Comparison of ENCODE assay signal across 1 cellular context in the genomic region with DNA sequence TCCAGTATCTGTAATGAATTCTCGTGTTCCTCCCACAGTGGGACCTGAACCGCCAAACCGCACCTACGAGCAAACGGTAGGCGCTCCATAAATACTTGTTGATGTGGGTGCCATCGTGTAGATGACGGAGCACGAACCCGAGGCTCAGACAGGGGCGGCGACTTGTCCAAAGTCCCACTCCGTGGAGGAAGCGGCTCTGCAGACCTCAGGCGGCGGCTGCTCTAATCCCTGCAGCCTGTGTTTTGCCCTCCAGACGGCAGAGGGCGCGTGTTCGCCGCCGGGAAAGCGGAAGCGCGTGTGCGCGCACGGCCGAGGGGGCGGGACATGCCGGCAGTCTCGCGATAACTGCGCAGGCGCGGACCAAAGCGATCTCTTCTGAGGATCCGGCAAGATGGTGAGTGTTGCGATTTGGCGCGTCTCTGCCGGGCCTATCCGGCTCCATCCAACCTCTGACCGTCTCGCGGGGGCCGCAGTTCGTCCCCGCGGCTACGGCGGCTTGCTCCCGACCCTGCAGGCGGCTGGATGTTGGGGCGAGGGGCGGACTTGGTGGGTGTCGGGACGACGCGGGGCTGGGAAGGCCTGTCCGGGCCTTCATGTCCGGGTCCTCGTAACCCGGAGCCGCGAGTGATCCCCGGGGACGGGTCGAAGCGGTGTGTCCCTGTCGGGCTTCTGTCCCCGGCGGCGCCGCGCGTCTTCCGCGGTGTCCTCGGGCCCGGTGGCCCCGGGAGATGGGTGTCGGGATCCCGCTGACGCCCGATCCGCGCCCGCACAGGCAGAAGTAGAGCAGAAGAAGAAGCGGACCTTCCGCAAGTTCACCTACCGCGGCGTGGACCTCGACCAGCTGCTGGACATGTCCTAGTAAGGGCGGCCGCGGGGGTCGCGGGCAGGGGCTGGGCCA.
TF ChIP-seq lines count a peak whose summit lies in the region.

A gene (plus strand): TSS at position 362 of the 898 bp plus-strand sequence. CDS start 30 bp downstream, at position 392.

TF ChIP-seq in WTC11, 78 proteins besides CTCF, POLR2A, EP300 and RAD21 (continued from another document):
- TF ChIP-seq, protein P1, sequence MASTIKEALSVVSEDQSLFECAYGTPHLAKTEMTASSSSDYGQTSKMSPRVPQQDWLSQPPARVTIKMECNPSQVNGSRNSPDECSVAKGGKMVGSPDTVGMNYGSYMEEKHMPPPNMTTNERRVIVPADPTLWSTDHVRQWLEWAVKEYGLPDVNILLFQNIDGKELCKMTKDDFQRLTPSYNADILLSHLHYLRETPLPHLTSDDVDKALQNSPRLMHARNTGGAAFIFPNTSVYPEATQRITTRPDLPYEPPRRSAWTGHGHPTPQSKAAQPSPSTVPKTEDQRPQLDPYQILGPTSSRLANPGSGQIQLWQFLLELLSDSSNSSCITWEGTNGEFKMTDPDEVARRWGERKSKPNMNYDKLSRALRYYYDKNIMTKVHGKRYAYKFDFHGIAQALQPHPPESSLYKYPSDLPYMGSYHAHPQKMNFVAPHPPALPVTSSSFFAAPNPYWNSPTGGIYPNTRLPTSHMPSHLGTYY (CRISPR knock-in tag; IDR thresholded peaks at IDR 0.05) = 0 out of 2 replicates have a peak, but pooled peaks have one; percentile 23
- TF ChIP-seq IRF2 (CRISPR knock-in tag; IDR thresholded peaks at IDR 0.05; ENCODE audit: borderline replicate concordance, low read depth) = no peak
- TF ChIP-seq, protein P2, sequence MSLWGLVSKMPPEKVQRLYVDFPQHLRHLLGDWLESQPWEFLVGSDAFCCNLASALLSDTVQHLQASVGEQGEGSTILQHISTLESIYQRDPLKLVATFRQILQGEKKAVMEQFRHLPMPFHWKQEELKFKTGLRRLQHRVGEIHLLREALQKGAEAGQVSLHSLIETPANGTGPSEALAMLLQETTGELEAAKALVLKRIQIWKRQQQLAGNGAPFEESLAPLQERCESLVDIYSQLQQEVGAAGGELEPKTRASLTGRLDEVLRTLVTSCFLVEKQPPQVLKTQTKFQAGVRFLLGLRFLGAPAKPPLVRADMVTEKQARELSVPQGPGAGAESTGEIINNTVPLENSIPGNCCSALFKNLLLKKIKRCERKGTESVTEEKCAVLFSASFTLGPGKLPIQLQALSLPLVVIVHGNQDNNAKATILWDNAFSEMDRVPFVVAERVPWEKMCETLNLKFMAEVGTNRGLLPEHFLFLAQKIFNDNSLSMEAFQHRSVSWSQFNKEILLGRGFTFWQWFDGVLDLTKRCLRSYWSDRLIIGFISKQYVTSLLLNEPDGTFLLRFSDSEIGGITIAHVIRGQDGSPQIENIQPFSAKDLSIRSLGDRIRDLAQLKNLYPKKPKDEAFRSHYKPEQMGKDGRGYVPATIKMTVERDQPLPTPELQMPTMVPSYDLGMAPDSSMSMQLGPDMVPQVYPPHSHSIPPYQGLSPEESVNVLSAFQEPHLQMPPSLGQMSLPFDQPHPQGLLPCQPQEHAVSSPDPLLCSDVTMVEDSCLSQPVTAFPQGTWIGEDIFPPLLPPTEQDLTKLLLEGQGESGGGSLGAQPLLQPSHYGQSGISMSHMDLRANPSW (CRISPR knock-in tag; conservative IDR thresholded peaks at IDR 0.05; ENCODE audit: low read depth) = no peak
- TF ChIP-seq, protein P3, sequence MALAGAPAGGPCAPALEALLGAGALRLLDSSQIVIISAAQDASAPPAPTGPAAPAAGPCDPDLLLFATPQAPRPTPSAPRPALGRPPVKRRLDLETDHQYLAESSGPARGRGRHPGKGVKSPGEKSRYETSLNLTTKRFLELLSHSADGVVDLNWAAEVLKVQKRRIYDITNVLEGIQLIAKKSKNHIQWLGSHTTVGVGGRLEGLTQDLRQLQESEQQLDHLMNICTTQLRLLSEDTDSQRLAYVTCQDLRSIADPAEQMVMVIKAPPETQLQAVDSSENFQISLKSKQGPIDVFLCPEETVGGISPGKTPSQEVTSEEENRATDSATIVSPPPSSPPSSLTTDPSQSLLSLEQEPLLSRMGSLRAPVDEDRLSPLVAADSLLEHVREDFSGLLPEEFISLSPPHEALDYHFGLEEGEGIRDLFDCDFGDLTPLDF (CRISPR knock-in tag; IDR thresholded peaks at IDR 0.05) = no peak
- TF ChIP-seq, protein P4, sequence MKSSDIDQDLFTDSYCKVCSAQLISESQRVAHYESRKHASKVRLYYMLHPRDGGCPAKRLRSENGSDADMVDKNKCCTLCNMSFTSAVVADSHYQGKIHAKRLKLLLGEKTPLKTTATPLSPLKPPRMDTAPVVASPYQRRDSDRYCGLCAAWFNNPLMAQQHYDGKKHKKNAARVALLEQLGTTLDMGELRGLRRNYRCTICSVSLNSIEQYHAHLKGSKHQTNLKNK (CRISPR knock-in tag; IDR thresholded peaks at IDR 0.05) = no peak; the same call in 1 of the 2 replicates
- TF ChIP-seq, protein P5, sequence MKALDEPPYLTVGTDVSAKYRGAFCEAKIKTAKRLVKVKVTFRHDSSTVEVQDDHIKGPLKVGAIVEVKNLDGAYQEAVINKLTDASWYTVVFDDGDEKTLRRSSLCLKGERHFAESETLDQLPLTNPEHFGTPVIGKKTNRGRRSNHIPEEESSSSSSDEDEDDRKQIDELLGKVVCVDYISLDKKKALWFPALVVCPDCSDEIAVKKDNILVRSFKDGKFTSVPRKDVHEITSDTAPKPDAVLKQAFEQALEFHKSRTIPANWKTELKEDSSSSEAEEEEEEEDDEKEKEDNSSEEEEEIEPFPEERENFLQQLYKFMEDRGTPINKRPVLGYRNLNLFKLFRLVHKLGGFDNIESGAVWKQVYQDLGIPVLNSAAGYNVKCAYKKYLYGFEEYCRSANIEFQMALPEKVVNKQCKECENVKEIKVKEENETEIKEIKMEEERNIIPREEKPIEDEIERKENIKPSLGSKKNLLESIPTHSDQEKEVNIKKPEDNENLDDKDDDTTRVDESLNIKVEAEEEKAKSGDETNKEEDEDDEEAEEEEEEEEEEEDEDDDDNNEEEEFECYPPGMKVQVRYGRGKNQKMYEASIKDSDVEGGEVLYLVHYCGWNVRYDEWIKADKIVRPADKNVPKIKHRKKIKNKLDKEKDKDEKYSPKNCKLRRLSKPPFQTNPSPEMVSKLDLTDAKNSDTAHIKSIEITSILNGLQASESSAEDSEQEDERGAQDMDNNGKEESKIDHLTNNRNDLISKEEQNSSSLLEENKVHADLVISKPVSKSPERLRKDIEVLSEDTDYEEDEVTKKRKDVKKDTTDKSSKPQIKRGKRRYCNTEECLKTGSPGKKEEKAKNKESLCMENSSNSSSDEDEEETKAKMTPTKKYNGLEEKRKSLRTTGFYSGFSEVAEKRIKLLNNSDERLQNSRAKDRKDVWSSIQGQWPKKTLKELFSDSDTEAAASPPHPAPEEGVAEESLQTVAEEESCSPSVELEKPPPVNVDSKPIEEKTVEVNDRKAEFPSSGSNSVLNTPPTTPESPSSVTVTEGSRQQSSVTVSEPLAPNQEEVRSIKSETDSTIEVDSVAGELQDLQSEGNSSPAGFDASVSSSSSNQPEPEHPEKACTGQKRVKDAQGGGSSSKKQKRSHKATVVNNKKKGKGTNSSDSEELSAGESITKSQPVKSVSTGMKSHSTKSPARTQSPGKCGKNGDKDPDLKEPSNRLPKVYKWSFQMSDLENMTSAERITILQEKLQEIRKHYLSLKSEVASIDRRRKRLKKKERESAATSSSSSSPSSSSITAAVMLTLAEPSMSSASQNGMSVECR (CRISPR knock-in tag; IDR thresholded peaks at IDR 0.05; ENCODE audit: borderline replicate concordance) = peak; percentile 67; the same call in 1 of the 2 replicates
- TF ChIP-seq, protein P6, sequence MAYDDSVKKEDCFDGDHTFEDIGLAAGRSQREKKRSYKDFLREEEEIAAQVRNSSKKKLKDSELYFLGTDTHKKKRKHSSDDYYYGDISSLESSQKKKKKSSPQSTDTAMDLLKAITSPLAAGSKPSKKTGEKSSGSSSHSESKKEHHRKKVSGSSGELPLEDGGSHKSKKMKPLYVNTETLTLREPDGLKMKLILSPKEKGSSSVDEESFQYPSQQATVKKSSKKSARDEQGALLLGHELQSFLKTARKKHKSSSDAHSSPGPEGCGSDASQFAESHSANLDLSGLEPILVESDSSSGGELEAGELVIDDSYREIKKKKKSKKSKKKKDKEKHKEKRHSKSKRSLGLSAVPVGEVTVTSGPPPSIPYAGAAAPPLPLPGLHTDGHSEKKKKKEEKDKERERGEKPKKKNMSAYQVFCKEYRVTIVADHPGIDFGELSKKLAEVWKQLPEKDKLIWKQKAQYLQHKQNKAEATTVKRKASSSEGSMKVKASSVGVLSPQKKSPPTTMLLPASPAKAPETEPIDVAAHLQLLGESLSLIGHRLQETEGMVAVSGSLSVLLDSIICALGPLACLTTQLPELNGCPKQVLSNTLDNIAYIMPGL (CRISPR knock-in tag; IDR thresholded peaks at IDR 0.05) = peak; percentile 98
- TF ChIP-seq, protein P7, sequence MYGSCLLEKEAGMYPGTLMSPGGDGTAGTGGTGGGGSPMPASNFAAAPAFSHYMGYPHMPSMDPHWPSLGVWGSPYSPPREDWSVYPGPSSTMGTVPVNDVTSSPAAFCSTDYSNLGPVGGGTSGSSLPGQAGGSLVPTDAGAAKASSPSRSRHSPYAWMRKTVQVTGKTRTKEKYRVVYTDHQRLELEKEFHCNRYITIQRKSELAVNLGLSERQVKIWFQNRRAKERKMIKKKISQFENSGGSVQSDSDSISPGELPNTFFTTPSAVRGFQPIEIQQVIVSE (CRISPR knock-in tag; IDR thresholded peaks at IDR 0.05; ENCODE audit: borderline replicate concordance) = no peak
- TF ChIP-seq MYBL2 (CRISPR knock-in tag; IDR thresholded peaks at IDR 0.05) = peak; percentile 41; the same call in 1 of the 2 replicates
- TF ChIP-seq ELF4 (CRISPR knock-in tag; IDR thresholded peaks at IDR 0.05; ENCODE audit: low read depth) = no peak
- no peak for TF ChIP-seq NR2C2 (CRISPR knock-in tag; IDR thresholded peaks at IDR 0.05)
- TF ChIP-seq, protein P8, sequence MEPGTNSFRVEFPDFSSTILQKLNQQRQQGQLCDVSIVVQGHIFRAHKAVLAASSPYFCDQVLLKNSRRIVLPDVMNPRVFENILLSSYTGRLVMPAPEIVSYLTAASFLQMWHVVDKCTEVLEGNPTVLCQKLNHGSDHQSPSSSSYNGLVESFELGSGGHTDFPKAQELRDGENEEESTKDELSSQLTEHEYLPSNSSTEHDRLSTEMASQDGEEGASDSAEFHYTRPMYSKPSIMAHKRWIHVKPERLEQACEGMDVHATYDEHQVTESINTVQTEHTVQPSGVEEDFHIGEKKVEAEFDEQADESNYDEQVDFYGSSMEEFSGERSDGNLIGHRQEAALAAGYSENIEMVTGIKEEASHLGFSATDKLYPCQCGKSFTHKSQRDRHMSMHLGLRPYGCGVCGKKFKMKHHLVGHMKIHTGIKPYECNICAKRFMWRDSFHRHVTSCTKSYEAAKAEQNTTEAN (CRISPR knock-in tag; IDR thresholded peaks at IDR 0.05) = peak; percentile 76
- TF ChIP-seq NR1H2 (CRISPR knock-in tag; IDR thresholded peaks at IDR 0.05) = no peak
- no peak for TF ChIP-seq PRRX2 (CRISPR knock-in tag; IDR thresholded peaks at IDR 0.05)
- TF ChIP-seq TP53 (CRISPR knock-in tag; IDR thresholded peaks at IDR 0.05) = peak; percentile 94
- no peak for TF ChIP-seq ZNF263 (CRISPR knock-in tag; IDR thresholded peaks at IDR 0.05; ENCODE audit: low read depth)
- peak; percentile 69; the same call in 1 of the 2 replicates for TF ChIP-seq KAT7 (CRISPR knock-in tag; IDR thresholded peaks at IDR 0.05; ENCODE audit: borderline replicate concordance)
- TF ChIP-seq NFE2L1 (CRISPR knock-in tag; IDR thresholded peaks at IDR 0.05) = no peak
- peak; percentile 96 for TF ChIP-seq TEAD1 (CRISPR knock-in tag; IDR thresholded peaks at IDR 0.05)
- TF ChIP-seq, protein P9, sequence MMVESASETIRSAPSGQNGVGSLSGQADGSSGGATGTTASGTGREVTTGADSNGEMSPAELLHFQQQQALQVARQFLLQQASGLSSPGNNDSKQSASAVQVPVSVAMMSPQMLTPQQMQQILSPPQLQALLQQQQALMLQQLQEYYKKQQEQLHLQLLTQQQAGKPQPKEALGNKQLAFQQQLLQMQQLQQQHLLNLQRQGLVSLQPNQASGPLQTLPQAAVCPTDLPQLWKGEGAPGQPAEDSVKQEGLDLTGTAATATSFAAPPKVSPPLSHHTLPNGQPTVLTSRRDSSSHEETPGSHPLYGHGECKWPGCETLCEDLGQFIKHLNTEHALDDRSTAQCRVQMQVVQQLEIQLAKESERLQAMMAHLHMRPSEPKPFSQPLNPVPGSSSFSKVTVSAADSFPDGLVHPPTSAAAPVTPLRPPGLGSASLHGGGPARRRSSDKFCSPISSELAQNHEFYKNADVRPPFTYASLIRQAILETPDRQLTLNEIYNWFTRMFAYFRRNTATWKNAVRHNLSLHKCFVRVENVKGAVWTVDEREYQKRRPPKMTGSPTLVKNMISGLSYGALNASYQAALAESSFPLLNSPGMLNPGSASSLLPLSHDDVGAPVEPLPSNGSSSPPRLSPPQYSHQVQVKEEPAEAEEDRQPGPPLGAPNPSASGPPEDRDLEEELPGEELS (CRISPR knock-in tag; IDR thresholded peaks at IDR 0.05) = peak; percentile 89
- TF ChIP-seq SP1 (CRISPR knock-in tag; conservative IDR thresholded peaks at IDR 0.05) = peak; percentile 97
- TF ChIP-seq ATF1 (CRISPR knock-in tag; IDR thresholded peaks at IDR 0.05) = no peak
- TF ChIP-seq, protein P10, sequence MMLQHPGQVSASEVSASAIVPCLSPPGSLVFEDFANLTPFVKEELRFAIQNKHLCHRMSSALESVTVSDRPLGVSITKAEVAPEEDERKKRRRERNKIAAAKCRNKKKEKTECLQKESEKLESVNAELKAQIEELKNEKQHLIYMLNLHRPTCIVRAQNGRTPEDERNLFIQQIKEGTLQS (CRISPR knock-in tag; conservative IDR thresholded peaks at IDR 0.05) = no peak
- peak; percentile 47; the same call in 1 of the 2 replicates for TF ChIP-seq ZNF317 (CRISPR knock-in tag; IDR thresholded peaks at IDR 0.05; ENCODE audit: borderline replicate concordance, low read depth)
- TF ChIP-seq, protein P11, sequence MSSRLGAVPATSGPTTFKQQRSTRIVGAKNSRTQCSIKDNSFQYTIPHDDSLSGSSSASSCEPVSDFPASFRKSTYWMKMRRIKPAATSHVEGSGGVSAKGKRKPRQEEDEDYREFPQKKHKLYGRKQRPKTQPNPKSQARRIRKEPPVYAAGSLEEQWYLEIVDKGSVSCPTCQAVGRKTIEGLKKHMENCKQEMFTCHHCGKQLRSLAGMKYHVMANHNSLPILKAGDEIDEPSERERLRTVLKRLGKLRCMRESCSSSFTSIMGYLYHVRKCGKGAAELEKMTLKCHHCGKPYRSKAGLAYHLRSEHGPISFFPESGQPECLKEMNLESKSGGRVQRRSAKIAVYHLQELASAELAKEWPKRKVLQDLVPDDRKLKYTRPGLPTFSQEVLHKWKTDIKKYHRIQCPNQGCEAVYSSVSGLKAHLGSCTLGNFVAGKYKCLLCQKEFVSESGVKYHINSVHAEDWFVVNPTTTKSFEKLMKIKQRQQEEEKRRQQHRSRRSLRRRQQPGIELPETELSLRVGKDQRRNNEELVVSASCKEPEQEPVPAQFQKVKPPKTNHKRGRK (CRISPR knock-in tag; IDR thresholded peaks at IDR 0.05; ENCODE audit: borderline replicate concordance) = no peak
- no peak for TF ChIP-seq SOX15 (CRISPR knock-in tag; IDR thresholded peaks at IDR 0.05)
- no peak for TF ChIP-seq MXD4 (CRISPR knock-in tag; IDR thresholded peaks at IDR 0.05; ENCODE audit: borderline replicate concordance)
- no peak for TF ChIP-seq JUN (CRISPR knock-in tag; IDR thresholded peaks at IDR 0.05)
- TF ChIP-seq, protein P12, sequence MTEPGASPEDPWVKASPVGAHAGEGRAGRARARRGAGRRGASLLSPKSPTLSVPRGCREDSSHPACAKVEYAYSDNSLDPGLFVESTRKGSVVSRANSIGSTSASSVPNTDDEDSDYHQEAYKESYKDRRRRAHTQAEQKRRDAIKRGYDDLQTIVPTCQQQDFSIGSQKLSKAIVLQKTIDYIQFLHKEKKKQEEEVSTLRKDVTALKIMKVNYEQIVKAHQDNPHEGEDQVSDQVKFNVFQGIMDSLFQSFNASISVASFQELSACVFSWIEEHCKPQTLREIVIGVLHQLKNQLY (CRISPR knock-in tag; IDR thresholded peaks at IDR 0.05) = no peak
- TF ChIP-seq ZNF138 (CRISPR knock-in tag; conservative IDR thresholded peaks at IDR 0.05) = no peak
